ENCODE assay signal across 8 cellular contexts in genomic region chr2:8685697-8686358, GRCh38. TPM values are rescaled to one million over a fixed set of nuclear protein-coding genes. Genes with fewer than 3 reads are reported as not detected.
DNase-seq lines count a peak whose midpoint lies in the region; ATAC-seq, FAIRE-seq and TF ChIP-seq lines count a peak whose summit lies in the region.

No MANE protein-coding gene starts in this region.

- H3K36me3 ChIP-seq in ACC112 (ENCODE audit: insufficient read depth, low read length) (no peaks in the 10 kb centered on the region), Panc1 (ENCODE audit: control insufficient read depth, insufficient read depth, low read length) (peaks cover 11% of the 10 kb centered on the region; the same call in 1 of the 2 replicates), neural cell (ENCODE audit: insufficient read depth, low read length) (no peaks in the 10 kb centered on the region), subcutaneous abdominal adipose tissue (ENCODE audit: control insufficient read depth in 5 of 5, insufficient read depth in 5 of 5, low read length in 5 of 5) (no peaks in the 10 kb centered on the region)

- CTCF ChIA-PET in Panc1 (lab: Charles Lee) = no interaction called here

- no peaks in the 10 kb centered on the region for H3F3A ChIP-seq in neural cell (ENCODE audit: insufficient read depth, low read length, poor library complexity, severe bottlenecking)

- H3K9ac ChIP-seq in neural cell (ENCODE audit: low read length) = peak overlapping the region; percentile 55
- H3K9ac ChIP-seq in subcutaneous abdominal adipose tissue (ENCODE audit: low read length in 5 of 5) = peak overlapping the region in 4 of 5 donors; percentile 52 to 72 (median 56)

- H3K79me2 ChIP-seq in ACC112 (ENCODE audit: control insufficient read depth, insufficient read depth, low read length, unreplicated experiment) (peaks cover 13% of the 10 kb centered on the region), neural cell (replicated peaks; ENCODE audit: insufficient read depth, low read length) (peaks cover 16% of the 10 kb centered on the region)

- peak; percentile 12 for TF ChIP-seq EP300 in neural cell (conservative IDR thresholded peaks at IDR 0.05; ENCODE audit: poor library complexity, severe bottlenecking)

- no peaks in the 10 kb centered on the region for H3K9me3 ChIP-seq in Panc1 (ENCODE audit: control insufficient read depth, insufficient read depth, low read depth, low read length)
- H3K9me3 ChIP-seq in neural cell (ENCODE audit: low read length) = no peaks in the 10 kb centered on the region
- H3K9me3 ChIP-seq in subcutaneous abdominal adipose tissue (ENCODE audit: control insufficient read depth in 5 of 5, low read length in 5 of 5) = no peaks in the 10 kb centered on the region

- TF ChIP-seq CTCF in Panc1 (IDR thresholded peaks at IDR 0.05) (peak; percentile 100), foreskin keratinocyte (conservative IDR thresholded peaks at IDR 0.05) (peak; percentile 91), neural cell (IDR thresholded peaks at IDR 0.05; ENCODE audit: poor library complexity, severe bottlenecking) (peak; percentile 98)

- peaks cover 5% of the 10 kb centered on the region for H3K4me1 Mint-ChIP-seq in activated T-helper 2 cell treated with anti-CD3 and anti-CD28 coated beads, Interferon-gamma antibody, Interleukin-2, Interleukin-4, amounts not matched to agents 10 μg/mL and 5 μg/mL and 100 μg/mL, durations not matched to agents 14 hours and 24 hours and 36 hours (ENCODE audit: low read depth)

- peak overlapping the region; percentile 66 for H3K4me3 Mint-ChIP-seq in activated T-helper 2 cell treated with anti-CD3 and anti-CD28 coated beads, Interferon-gamma antibody, Interleukin-2, Interleukin-4, amounts not matched to agents 10 μg/mL and 5 μg/mL and 100 μg/mL, durations not matched to agents 14 hours and 24 hours and 36 hours (ENCODE audit: low read depth)

- peak overlapping the region; percentile 55 for H3K27ac Mint-ChIP-seq in activated T-helper 2 cell treated with anti-CD3 and anti-CD28 coated beads, Interferon-gamma antibody, Interleukin-2, Interleukin-4, amounts not matched to agents 10 μg/mL and 5 μg/mL and 100 μg/mL, durations not matched to agents 14 hours and 24 hours and 36 hours

- no peak overlapping the region for H3K27ac ChIP-seq in ACC112 (ENCODE audit: low read depth, low read length)
- H3K27ac ChIP-seq in Panc1 (ENCODE audit: low read length) = no peak overlapping the region
- H3K27ac ChIP-seq in foreskin keratinocyte = no peak overlapping the region
- no peak overlapping the region for H3K27ac ChIP-seq in neural cell (ENCODE audit: low read length)
- peak overlapping the region; percentile 88 for H3K27ac ChIP-seq in subcutaneous abdominal adipose tissue (ENCODE audit: low read depth, low read length)

- H3K4me1 ChIP-seq in ACC112 (ENCODE audit: control insufficient read depth, insufficient read depth, low read length, unreplicated experiment) = no peaks in the 10 kb centered on the region
- H3K4me1 ChIP-seq in Panc1 (ENCODE audit: control insufficient read depth, insufficient read depth, low read length) = peaks cover 10% of the 10 kb centered on the region
- peaks cover 2% of the 10 kb centered on the region for H3K4me1 ChIP-seq in foreskin keratinocyte
- peaks cover 0 to 40% (median 33%) of the 10 kb centered on the region in 5 donors for H3K4me1 ChIP-seq in subcutaneous abdominal adipose tissue (ENCODE audit: control insufficient read depth in 5 of 5, insufficient read depth in 5 of 5, low read length in 5 of 5)

- peak overlapping the region; percentile 83 for H2AFZ ChIP-seq in ACC112 (ENCODE audit: low read length, unreplicated experiment)
- H2AFZ ChIP-seq in neural cell (ENCODE audit: low read depth, low read length) = no peak overlapping the region

- TF ChIP-seq RAD21 in neural cell (conservative IDR thresholded peaks at IDR 0.05) = peak; percentile 99

- intact Hi-C loops in Panc1 (cut with micrococcal nuclease; ENCODE audit: unreplicated experiment) = loop anchor here (5.0 to 10.0 kb wide), 3 partner anchors 531 to 1571 kb away; no protein-coding TSS in a partner anchor
- intact Hi-C loops in activated T-helper 2 cell treated with anti-CD3 and anti-CD28 coated beads, Interferon-gamma antibody, Interleukin-2, Interleukin-4, amounts not matched to agents 10 μg/mL and 5 μg/mL and 100 μg/mL, durations not matched to agents 14 hours and 24 hours and 36 hours (cut with micrococcal nuclease) = loop anchor here (1.0 to 10.0 kb wide), 8 partner anchors 171 to 1589 kb away; no protein-coding TSS in a partner anchor

- no TSS peak for BruUV-seq in Panc1 (replicated peaks; lab: Mats Ljungman, UMichigan)

- POLR2A ChIA-PET in Panc1 (lab: Charles Lee) = no interaction called here

- in situ Hi-C loops in Panc1 (cut with HindIII; ENCODE audit: low pct_unique_long_range_greater_than_20kb, low sequenced_read_pairs) = no loop called here

- FAIRE-seq in GM18507 (lab: Jason Lieb, UNC) = no peak

- DNase-seq in GM18507 (ENCODE audit: extremely low spot score, insufficient read length, low read depth) = peak; percentile 67
- DNase-seq in HK-2 (ENCODE audit: unreplicated experiment) = peak; percentile 79
- no peak for DNase-seq in Panc1 (ENCODE audit: low read depth, low spot score)
- DNase-seq in activated T-helper 2 cell treated with anti-CD3 and anti-CD28 coated beads, Interferon-gamma antibody, Interleukin-2, Interleukin-4, amounts not matched to agents 10 μg/mL and 5 μg/mL and 100 μg/mL, durations not matched to agents 14 hours and 24 hours and 36 hours (ENCODE audit: low spot score) = peak; percentile 72
- no peak for DNase-seq in foreskin keratinocyte

- H4K20me1 ChIP-seq in neural cell (ENCODE audit: insufficient read depth) = no peaks in the 10 kb centered on the region

- ATAC-seq in Panc1 (peak; percentile 61), foreskin keratinocyte (peak; percentile 17)

- no peaks in the 10 kb centered on the region for H3K9me2 ChIP-seq in neural cell (ENCODE audit: insufficient read depth, low read length)

- H3K9me3 Mint-ChIP-seq in activated T-helper 2 cell treated with anti-CD3 and anti-CD28 coated beads, Interferon-gamma antibody, Interleukin-2, Interleukin-4, amounts not matched to agents 10 μg/mL and 5 μg/mL and 100 μg/mL, durations not matched to agents 14 hours and 24 hours and 36 hours = no peaks in the 10 kb centered on the region

- no peaks in the 10 kb centered on the region for H3K27me3 ChIP-seq in ACC112 (ENCODE audit: insufficient read depth, low read length)
- H3K27me3 ChIP-seq in Panc1 (ENCODE audit: control insufficient read depth, insufficient read depth, low read length) = 0 out of 2 replicates have a peak, but pooled peaks cover under 1% of the 10 kb centered on the region
- H3K27me3 ChIP-seq in foreskin keratinocyte = peaks cover 50% of the 10 kb centered on the region
- H3K27me3 ChIP-seq in neural cell (ENCODE audit: insufficient read depth, low read depth, low read length) = peaks cover 10% of the 10 kb centered on the region
- no peaks in the 10 kb centered on the region for H3K27me3 ChIP-seq in subcutaneous abdominal adipose tissue (ENCODE audit: control insufficient read depth in 5 of 5, insufficient read depth in 4 of 5, low read length in 5 of 5)

- peaks cover 36% of the 10 kb centered on the region for H3K36me3 Mint-ChIP-seq in activated T-helper 2 cell treated with anti-CD3 and anti-CD28 coated beads, Interferon-gamma antibody, Interleukin-2, Interleukin-4, amounts not matched to agents 10 μg/mL and 5 μg/mL and 100 μg/mL, durations not matched to agents 14 hours and 24 hours and 36 hours (ENCODE audit: low read depth)

- peak overlapping the region; percentile 93 for H3K4me3 ChIP-seq in ACC112 (ENCODE audit: low read depth, low read length)
- H3K4me3 ChIP-seq in Panc1 (ENCODE audit: low read depth in 2 of 2, low read length in 2 of 2) = peak overlapping the region; percentile 30 to 55
- H3K4me3 ChIP-seq in neural cell (ENCODE audit: low read length) = peak overlapping the region; percentile 65
- H3K4me3 ChIP-seq in subcutaneous abdominal adipose tissue (ENCODE audit: low read depth in 1 of 5, low read length in 5 of 5) = peak overlapping the region in 4 of 5 donors; percentile 66 to 75 (median 71)

- no peak overlapping the region for H3K4me2 ChIP-seq in neural cell (ENCODE audit: low read length)

- H3K27me3 Mint-ChIP-seq in activated T-helper 2 cell treated with anti-CD3 and anti-CD28 coated beads, Interferon-gamma antibody, Interleukin-2, Interleukin-4, amounts not matched to agents 10 μg/mL and 5 μg/mL and 100 μg/mL, durations not matched to agents 14 hours and 24 hours and 36 hours (ENCODE audit: low read depth) = peaks cover 7% of the 10 kb centered on the region

TF ChIP-seq in neural cell, 6 proteins besides CTCF, POLR2A, EP300 and RAD21 (continues in another document):
- peak; percentile 99 for TF ChIP-seq SMC3 (conservative IDR thresholded peaks at IDR 0.05; ENCODE audit: poor library complexity)

RNA-seq across cellular contexts. Expression of gene ID2, which starts 4.0 kb away (rescaled TPM):
- 2.1 TPM for total RNA-seq in Panc1 (2021; ENCODE audit: unreplicated experiment)
- polyA plus RNA-seq in Panc1 (2012; ENCODE audit: insufficient read length) = 2.1 TPM
- 423 and 431 TPM in 2 replicates for total RNA-seq in activated T-helper 2 cell treated with anti-CD3 and anti-CD28 coated beads, Interferon-gamma antibody, Interleukin-2, Interleukin-4, amounts not matched to agents 10 μg/mL and 5 μg/mL and 100 μg/mL, durations not matched to agents 14 hours and 24 hours and 36 hours
- total RNA-seq in foreskin keratinocyte = 0.81 and 1.2 TPM in 2 replicates
- polyA plus RNA-seq in foreskin keratinocyte = 0.68 and 0.71 TPM in 2 replicates
- 61.5 and 71.6 TPM in 2 replicates for polyA plus RNA-seq in neural cell
- polyA minus RNA-seq in neural cell = 28.5 and 31.6 TPM in 2 replicates

Comparison
In these comparisons a context has a peak if more than half of its experiments do, and no peak if none do; other contexts are left out.
1. H3K4me3 ChIP-seq: peak in every context shown above with its lines; median percentile 93 in ACC112; 71 in subcutaneous abdominal adipose tissue; 65 in neural cell; 42 in Panc1.
2. DNase-seq: peak in GM18507 (single experiment), HK-2 (single experiment) and activated T-helper 2 cell treated with anti-CD3 and anti-CD28 coated beads, Interferon-gamma antibody, Interleukin-2, Interleukin-4, amounts not matched to agents 10 μg/mL and 5 μg/mL and 100 μg/mL, durations not matched to agents 14 hours and 24 hours and 36 hours (single experiment); none in Panc1 (single experiment) and foreskin keratinocyte (0 of 2).
3. RNA of gene ID2, which starts 4.0 kb away (total RNA-seq): 423 to 431 TPM in activated T-helper 2 cell treated with anti-CD3 and anti-CD28 coated beads, Interferon-gamma antibody, Interleukin-2, Interleukin-4, amounts not matched to agents 10 μg/mL and 5 μg/mL and 100 μg/mL, durations not matched to agents 14 hours and 24 hours and 36 hours; 2.1 TPM in Panc1 (single experiment) and 0.81 to 1.2 TPM in foreskin keratinocyte; every median in the first group is over 100 times any median in the second.
4. Peak in every context shown above with its lines, with median percentiles within 50 percentile points of each other: CTCF ChIP-seq.